In the genomic region with DNA sequence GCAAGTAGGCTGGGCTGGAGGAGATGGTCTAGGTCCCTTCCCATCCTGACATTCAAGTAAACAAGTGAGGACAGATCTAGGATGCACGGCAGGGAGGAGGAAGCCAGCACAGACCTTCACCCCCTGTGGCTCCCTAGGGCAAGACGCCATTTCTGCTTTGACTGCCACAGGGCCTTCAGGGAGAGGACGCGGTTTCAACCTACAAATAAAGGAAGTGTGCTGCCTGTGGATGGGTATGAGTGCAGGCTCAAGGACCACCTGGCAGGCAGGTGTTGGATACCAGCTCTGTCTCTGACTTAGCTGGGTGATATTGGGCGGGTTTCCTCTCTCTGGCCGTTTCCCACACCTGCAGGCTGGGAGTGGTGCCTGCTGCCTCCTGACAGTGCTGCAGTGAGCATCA, we compare ENCODE assay signal across 8 cellular contexts. TPM values are rescaled to one million over a fixed set of nuclear protein-coding genes. Genes with fewer than 3 reads are reported as not detected.
DNase-seq lines count a peak whose midpoint lies in the region; ATAC-seq, FAIRE-seq and TF ChIP-seq lines count a peak whose summit lies in the region.

No MANE protein-coding gene starts in this region.

- H2AFZ ChIP-seq in ACC112 (ENCODE audit: low read length, unreplicated experiment) (no peak overlapping the region), GM12878 (ENCODE audit: control insufficient read depth, low read depth, low read length) (no peak overlapping the region)

- TF ChIP-seq POLR2A in GM12878 (IDR thresholded peaks at IDR 0.05; ENCODE audit: low read depth, low read length) (no peak), GM12892 (IDR thresholded peaks at IDR 0.05; ENCODE audit: low read depth, low read length) (no peak; the same call in 1 of the 2 replicates)

- no peak overlapping the region for H3K4me3 ChIP-seq in ACC112 (ENCODE audit: low read depth, low read length)
- peak overlapping the region; percentile 27 for H3K4me3 ChIP-seq in LNCaP clone FGC (ENCODE audit: low read depth, low read length)
- no peak overlapping the region for H3K4me3 ChIP-seq in GM12878
- no peak overlapping the region for H3K4me3 ChIP-seq in mucosa of descending colon

- no peak for FAIRE-seq in GM12878 (lab: Jason Lieb, UNC)
- FAIRE-seq in GM12892 (lab: Jason Lieb, UNC), result no peak

- peaks cover 19% of the 10 kb centered on the region for H4K20me1 ChIP-seq in GM12878 (ENCODE audit: control insufficient read depth, insufficient read depth)

- intact Hi-C loops in GM12878 (cut with micrococcal nuclease; ENCODE audit: unreplicated experiment) (no loop called here), mucosa of descending colon (cut with DNase I, micrococcal nuclease) (no loop called here)

- no TSS peak for BruUV-seq in GM12878 (replicated peaks; lab: Mats Ljungman, UMichigan)

- H3K79me2 ChIP-seq in ACC112 (ENCODE audit: control insufficient read depth, insufficient read depth, low read length, unreplicated experiment) (peaks cover 60% of the 10 kb centered on the region), GM12878 (ENCODE audit: control insufficient read depth, insufficient read depth, low read length) (peaks cover 100% of the 10 kb centered on the region)

- H3K27me3 ChIP-seq in ACC112 (ENCODE audit: insufficient read depth, low read length), result no peaks in the 10 kb centered on the region
- no peaks in the 10 kb centered on the region for H3K27me3 ChIP-seq in GM12878 (replicated peaks in 1 of 2; ENCODE audit: control insufficient read depth in 2 of 2, insufficient read depth in 2 of 2, low read length in 1 of 2)

- CTCF ChIA-PET in GM12878 (lab: Yijun Ruan, JAX), result interaction anchor here (1.0 to 1.8 kb wide), 2 partner anchors 13 to 15 kb away, joined by 3 to 7 read pairs; no protein-coding TSS in a partner anchor

- POLR2A ChIA-PET in GM12878 (lab: Charles Lee), result interaction anchor here (0.8 to 1.6 kb wide), 2 partner anchors 12 to 13 kb away, joined by 3 to 4 read pairs; no protein-coding TSS in a partner anchor

- no peak for TF ChIP-seq RAD21 in GM12878 (IDR thresholded peaks at IDR 0.05; ENCODE audit: insufficient read depth, low read depth, low read length)

- no peak for TF ChIP-seq CTCF in LNCaP clone FGC (IDR thresholded peaks at IDR 0.05; ENCODE audit: control insufficient read depth, extremely low read depth, insufficient read depth)
- TF ChIP-seq CTCF in GM12878 (IDR thresholded peaks at IDR 0.05 in 2 of 3, conservative IDR thresholded peaks at IDR 0.05 in 1 of 3; ENCODE audit: control insufficient read depth in 2 of 3, extremely low read depth in 1 of 3, insufficient read depth in 1 of 3, low read depth in 3 of 3, low read length in 3 of 3), result no peak
- TF ChIP-seq CTCF in mucosa of descending colon (IDR thresholded peaks at IDR 0.05), result no peak

- peaks cover 8% of the 10 kb centered on the region; the same call in 1 of the 2 replicates for H3K36me3 ChIP-seq in ACC112 (ENCODE audit: insufficient read depth, low read length)
- peaks cover 46 to 62% of the 10 kb centered on the region in 2 experiments for H3K36me3 ChIP-seq in GM12878 (ENCODE audit: control insufficient read depth in 2 of 2, insufficient read depth in 2 of 2, low read length in 1 of 2)
- no peaks in the 10 kb centered on the region for H3K36me3 ChIP-seq in mucosa of descending colon (ENCODE audit: low read depth)

- peak overlapping the region; percentile 40 for H3K4me2 ChIP-seq in GM12878 (ENCODE audit: control insufficient read depth, insufficient read depth)

- H3K4me1 ChIP-seq in ACC112 (ENCODE audit: control insufficient read depth, insufficient read depth, low read length, unreplicated experiment), result peaks cover 95% of the 10 kb centered on the region
- H3K4me1 ChIP-seq in GM12878 (ENCODE audit: control insufficient read depth, insufficient read depth, low read length), result peaks cover 91% of the 10 kb centered on the region
- peaks cover 76% of the 10 kb centered on the region for H3K4me1 ChIP-seq in mucosa of descending colon (ENCODE audit: low read depth)

- peak overlapping the region; percentile 99 for H3K27ac ChIP-seq in ACC112 (ENCODE audit: low read depth, low read length)
- peak overlapping the region; percentile 74 for H3K27ac ChIP-seq in GM12878 (ENCODE audit: control insufficient read depth, insufficient read depth)

- SMC1A ChIA-PET in GM12878 (lab: Charles Lee; ENCODE audit: uncharacterized antibody, unreplicated experiment), result interaction anchor here (1.5 to 4.5 kb wide), 5 partner anchors 8 to 130 kb away, joined by 5 to 26 read pairs (median 7); no protein-coding TSS in a partner anchor

- ATAC-seq in GM12878 (no peak), mucosa of descending colon (no peak), HG02870 (IDR thresholded peaks at IDR 0.05; ENCODE audit: unreplicated experiment) (no peak)

- RAD21 ChIA-PET in GM12878 (lab: Charles Lee; ENCODE audit: unreplicated experiment), result no interaction called here

- DNase-seq in LNCaP clone FGC (ENCODE audit: low read depth) (peak; percentile 62), GM12878 (ENCODE audit: low read depth, low spot score) (no peak), mucosa of descending colon (peak in 2 of 3 donors; percentile 52 to 55), HCEC 1CT (no peak), NCI-H774 (lab: John Stamatoyannopoulos, UW) (no peak), GM12892 (ENCODE audit: insufficient read length) (no peak)

- in situ Hi-C loops in GM12878 (cut with MboI), result no loop called here

- no peak overlapping the region; the same call in 1 of the 2 replicates for H3K9ac ChIP-seq in GM12878 (ENCODE audit: control insufficient read depth, insufficient read depth, low read length)

- H3K9me3 ChIP-seq in GM12878 (replicated peaks; ENCODE audit: control insufficient read depth, insufficient read depth, low read length) (no peaks in the 10 kb centered on the region), mucosa of descending colon (no peaks in the 10 kb centered on the region)

- TF ChIP-seq EP300 in GM12878 (IDR thresholded peaks at IDR 0.05; ENCODE audit: borderline replicate concordance in 1 of 2, control insufficient read depth in 1 of 2, low read depth in 2 of 2, low read length in 2 of 2), result no peak

- WGBS in GM12878 (ENCODE audit: insufficient coverage, insufficient replicate concordance, low lambda C conversion rate, missing lambda C conversion rate), result 6% methylated on average over 6 of the region's 6 CpGs

TF ChIP-seq in GM12878, 131 proteins besides CTCF, POLR2A, EP300 and RAD21 (continues in another document):
- no peak for TF ChIP-seq ZNF622 (IDR thresholded peaks at IDR 0.05)
- TF ChIP-seq ZBTB33 (IDR thresholded peaks at IDR 0.05), result no peak
- TF ChIP-seq TCF3 (IDR thresholded peaks at IDR 0.05; ENCODE audit: borderline replicate concordance, insufficient read depth, low read depth, low read length), result peak; percentile 81; the same call in 1 of the 2 replicates
- no peak for TF ChIP-seq IKZF1 (conservative IDR thresholded peaks at IDR 0.05)
- no peak for TF ChIP-seq BMI1 (IDR thresholded peaks at IDR 0.05; ENCODE audit: borderline replicate concordance)
- TF ChIP-seq, protein P1, sequence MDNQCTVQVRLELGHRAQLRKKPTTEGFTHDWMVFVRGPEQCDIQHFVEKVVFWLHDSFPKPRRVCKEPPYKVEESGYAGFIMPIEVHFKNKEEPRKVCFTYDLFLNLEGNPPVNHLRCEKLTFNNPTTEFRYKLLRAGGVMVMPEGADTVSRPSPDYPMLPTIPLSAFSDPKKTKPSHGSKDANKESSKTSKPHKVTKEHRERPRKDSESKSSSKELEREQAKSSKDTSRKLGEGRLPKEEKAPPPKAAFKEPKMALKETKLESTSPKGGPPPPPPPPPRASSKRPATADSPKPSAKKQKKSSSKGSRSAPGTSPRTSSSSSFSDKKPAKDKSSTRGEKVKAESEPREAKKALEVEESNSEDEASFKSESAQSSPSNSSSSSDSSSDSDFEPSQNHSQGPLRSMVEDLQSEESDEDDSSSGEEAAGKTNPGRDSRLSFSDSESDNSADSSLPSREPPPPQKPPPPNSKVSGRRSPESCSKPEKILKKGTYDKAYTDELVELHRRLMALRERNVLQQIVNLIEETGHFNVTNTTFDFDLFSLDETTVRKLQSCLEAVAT (IDR thresholded peaks at IDR 0.05), result no peak
- TF ChIP-seq IKZF2 (IDR thresholded peaks at IDR 0.05), result no peak

RNA-seq across cellular contexts. Expression of gene SLC2A1, which starts 16.2 kb away (rescaled TPM):
- 231 and 256 TPM in 2 replicates for total RNA-seq in GM12878 (2013; cell fraction: nucleolus; rRNA removed)
- total RNA-seq in GM12878 (2014; rRNA removed) (51.6 and 59.6 TPM in 2 replicates), GM12878 (2014; rRNA removed; fragmentation: Illumina TruSeq; extraction: Trizol) (21.1 and 21.9 TPM in 2 replicates), GM12878 (2021) (59.5 and 62.7 TPM in 2 replicates), mucosa of descending colon (10 to 100 TPM; 36.0 to 81.2 (median 74.3) TPM)
- 14.2 TPM for polyA plus RNA-seq in GM12878 (2011; ENCODE audit: low read depth)
- polyA plus RNA-seq in GM12878 (2011; rRNA removed) (24.6 and 61.0 TPM in 2 replicates), GM12878 (2014; fragmentation: Illumina TruSeq; extraction: Trizol) (19.1 and 24.0 TPM in 2 replicates), GM12878 (2014; fragmentation: Nextera tagmentation; extraction: Ambion mirVana) (1 to 10 TPM; 5.7 to 8.2 TPM), GM12878 (2014; rRNA removed) (28.7 and 29.0 TPM in 2 replicates), GM12878 (2016; fragmentation: Nextera tagmentation; extraction: Ambion mirVana) (10 to 100 TPM; 65.2 to 66.0 TPM)
- polyA plus RNA-seq in GM12878 (2011; cell fraction: cytosol; rRNA removed), result 65.0 and 66.9 TPM in 2 replicates
- polyA plus RNA-seq in GM12878 (2011; cell fraction: nucleus; rRNA removed), result 133 and 156 TPM in 2 replicates
- polyA plus RNA-seq in GM12878 (2012), result 31.0 and 72.3 TPM in 2 replicates
- 75.2 and 106 TPM in 2 replicates for polyA minus RNA-seq in GM12878 (2011; rRNA and poly(A)+ RNA removed)
- 35.3 and 45.0 TPM in 2 replicates for polyA minus RNA-seq in GM12878 (2011; cell fraction: cytosol; rRNA and poly(A)+ RNA removed)
- polyA minus RNA-seq in GM12878 (2011; cell fraction: nucleus; rRNA and poly(A)+ RNA removed), result 71.8 and 100 TPM in 2 replicates
- polyA plus RNA-seq in GM12892 (2012; ENCODE audit: missing spikeins), result 45.9 TPM

Comparison
In these comparisons a context has a peak if more than half of its experiments do, and no peak if none do; other contexts are left out.
1. DNase-seq: peak in LNCaP clone FGC (single experiment) and mucosa of descending colon (2 of 3); none in GM12878 (single experiment), HCEC 1CT (single experiment), NCI-H774 (single experiment) and GM12892 (single experiment).